ENCODE assay signal across 8 cellular contexts in the genomic region with DNA sequence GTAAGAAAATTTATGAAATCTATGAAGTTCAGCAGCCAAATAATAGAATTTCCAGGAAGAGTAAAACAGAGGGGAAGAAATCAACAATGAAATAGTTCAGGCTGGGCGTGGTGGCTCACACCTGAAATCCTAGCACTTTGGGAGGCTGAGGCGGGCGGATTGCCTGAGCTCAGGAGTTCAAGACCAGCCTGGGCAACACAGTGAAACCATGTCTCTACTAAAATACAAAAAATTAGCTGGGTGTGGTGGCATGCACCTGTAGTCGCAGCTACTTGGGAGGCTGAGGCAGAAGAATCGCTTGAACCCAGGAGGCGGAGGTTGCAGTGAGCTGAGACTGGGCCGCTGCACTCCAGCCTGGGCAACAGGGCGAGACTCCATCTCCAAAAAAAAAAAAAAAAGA.
DNase-seq lines count a peak whose midpoint lies in the region; ATAC-seq, FAIRE-seq and TF ChIP-seq lines count a peak whose summit lies in the region.
"Not testable (repeated sequence)": the region's sequence is repeated elsewhere in the genome, so short reads cannot be mapped to it uniquely, and the experiment has no call there.

No MANE protein-coding gene starts in this region.

- not testable (repeated sequence) for H3K36me3 ChIP-seq in CD8-positive, alpha-beta T cell (ENCODE audit: insufficient read depth, low read length); GM12878 (ENCODE audit: control insufficient read depth in 2 of 2, insufficient read depth in 2 of 2, low read length in 1 of 2); hepatocyte (replicated peaks; ENCODE audit: insufficient read depth, low read depth); testis (ENCODE audit: low read depth, missing control alignments)

- peaks cover 30% of the 10 kb centered on the region for H3K9me3 Mint-ChIP-seq in CD8-positive, alpha-beta T cell
- H3K9me3 Mint-ChIP-seq in IgD-negative memory B cell = peaks cover 14 to 29% (median 26%) of the 10 kb centered on the region in 3 donors
- peaks cover 37% of the 10 kb centered on the region for H3K9me3 Mint-ChIP-seq in activated T-cell treated with anti-CD3 and anti-CD28 coated beads, Interleukin-2, amount 50 U/mL, for 4 hours
- peaks cover 14% of the 10 kb centered on the region for H3K9me3 Mint-ChIP-seq in natural killer cell treated with Interleukin-12 subunit alpha and Interleukin-12 subunit beta and Interleukin-15 and Interleukin-18, amount 100 ng/mL, for 72 hours

- H3K4me2 ChIP-seq in GM12878 (ENCODE audit: control insufficient read depth, insufficient read depth) = 0 out of 2 replicates have a peak overlapping the region, but pooled peaks have one; percentile 5
- H3K4me2 ChIP-seq in hepatocyte = not testable (repeated sequence)

- ATAC-seq in CD8-positive, alpha-beta T cell; T-helper 17 cell; activated T-cell treated with anti-CD3 and anti-CD28 coated beads, Interleukin-2, amount 50 U/mL, for 4 hours; natural killer cell treated with Interleukin-12 subunit alpha and Interleukin-12 subunit beta and Interleukin-15 and Interleukin-18, amount 100 ng/mL, for 72 hours: not testable (repeated sequence)
- ATAC-seq in GM12878 = peak; percentile 3; the same call in 1 of the 3 replicates

- not testable (repeated sequence) for H4K20me1 ChIP-seq in GM12878 (ENCODE audit: control insufficient read depth, insufficient read depth); hepatocyte (ENCODE audit: insufficient read depth, poor library complexity, severe bottlenecking)

- not testable (repeated sequence) for TF ChIP-seq RAD21 in GM12878 (IDR thresholded peaks at IDR 0.05; ENCODE audit: insufficient read depth, low read depth, low read length)

- H3K9me3 ChIP-seq in CD8-positive, alpha-beta T cell (ENCODE audit: low read length) = peaks cover 12% of the 10 kb centered on the region
- not testable (repeated sequence) for H3K9me3 ChIP-seq in T-helper 17 cell (ENCODE audit: control insufficient read depth, low read length, poor library complexity, severe bottlenecking); hepatocyte (ENCODE audit: low read depth); testis
- peaks cover 38% of the 10 kb centered on the region for H3K9me3 ChIP-seq in GM12878 (replicated peaks; ENCODE audit: control insufficient read depth, insufficient read depth, low read length)

- not testable (repeated sequence) for H2AFZ ChIP-seq in GM12878 (ENCODE audit: control insufficient read depth, low read depth, low read length)
- H2AFZ ChIP-seq in hepatocyte = peak overlapping the region; percentile 25

- peak overlapping the region; percentile 96 for H3K27ac Mint-ChIP-seq in CD8-positive, alpha-beta T cell
- H3K27ac Mint-ChIP-seq in IgD-negative memory B cell (peak overlapping the region; percentile 95 to 99 (median 96)), T-helper 17 cell (peak overlapping the region; percentile 72)
- peak overlapping the region; percentile 98 to 99 for H3K27ac Mint-ChIP-seq in natural killer cell treated with Interleukin-12 subunit alpha and Interleukin-12 subunit beta and Interleukin-15 and Interleukin-18, amount 100 ng/mL, for 72 hours

- CTCF ChIA-PET in CD8-positive, alpha-beta T cell (lab: Charles Lee) = interaction anchor here (1.8 to 2.1 kb wide), 3 partner anchors 61 to 238 kb away, joined by 4 to 15 read pairs (median 5); partner anchors contain the start of genes ETFBKMT and RESF1
- CTCF ChIA-PET in GM12878 (lab: Yijun Ruan, JAX) = interaction anchor here (1.2 to 2.4 kb wide), 3 partner anchors 14 to 153 kb away, joined by 3 to 7 read pairs (median 3); no protein-coding TSS in a partner anchor

- H3K27me3 ChIP-seq in CD8-positive, alpha-beta T cell (ENCODE audit: insufficient read depth, low read length); GM12878 (replicated peaks in 1 of 2; ENCODE audit: control insufficient read depth in 2 of 2, insufficient read depth in 2 of 2, low read length in 1 of 2); hepatocyte; testis: not testable (repeated sequence)

- WGBS in GM12878 (ENCODE audit: insufficient coverage, insufficient replicate concordance, low lambda C conversion rate, missing lambda C conversion rate) = 0% methylated on average over 8 of the region's 8 CpGs
- 98% methylated on average over 7 of the region's 8 CpGs for WGBS in hepatocyte (ENCODE audit: low lambda C conversion rate, missing lambda C conversion rate)
- 76 to 86% methylated on average over 8 of the region's 8 CpGs for WGBS in testis, 2 donors

- BruUV-seq in GM12878 (replicated peaks; lab: Mats Ljungman, UMichigan) = TSS peak; percentile 91

- TF ChIP-seq EP300 in GM12878 (IDR thresholded peaks at IDR 0.05; ENCODE audit: borderline replicate concordance in 1 of 2, control insufficient read depth in 1 of 2, low read depth in 2 of 2, low read length in 2 of 2) = not testable (repeated sequence)

- peaks cover 47% of the 10 kb centered on the region for H3K36me3 Mint-ChIP-seq in CD8-positive, alpha-beta T cell
- H3K36me3 Mint-ChIP-seq in IgD-negative memory B cell = peaks cover 14% of the 10 kb centered on the region
- not testable (repeated sequence) for H3K36me3 Mint-ChIP-seq in T-helper 17 cell (ENCODE audit: low read depth)
- peaks cover 19% of the 10 kb centered on the region for H3K36me3 Mint-ChIP-seq in activated T-cell treated with anti-CD3 and anti-CD28 coated beads, Interleukin-2, amount 50 U/mL, for 4 hours (ENCODE audit: insufficient read depth)
- peaks cover 63% of the 10 kb centered on the region for H3K36me3 Mint-ChIP-seq in natural killer cell treated with Interleukin-12 subunit alpha and Interleukin-12 subunit beta and Interleukin-15 and Interleukin-18, amount 100 ng/mL, for 72 hours

- in situ Hi-C loops in GM12878 (cut with MboI) = not testable (repeated sequence)

- not testable (repeated sequence) for H3K27me3 Mint-ChIP-seq in CD8-positive, alpha-beta T cell (ENCODE audit: low read depth); IgD-negative memory B cell; T-helper 17 cell; activated T-cell treated with anti-CD3 and anti-CD28 coated beads, Interleukin-2, amount 50 U/mL, for 4 hours (ENCODE audit: low read depth); natural killer cell treated with Interleukin-12 subunit alpha and Interleukin-12 subunit beta and Interleukin-15 and Interleukin-18, amount 100 ng/mL, for 72 hours

- SMC1A ChIA-PET in GM12878 (lab: Charles Lee; ENCODE audit: uncharacterized antibody, unreplicated experiment) = interaction anchor here (0.7 to 4.4 kb wide), 8 partner anchors 11 to 214 kb away, joined by 3 to 25 read pairs (median 4); no protein-coding TSS in a partner anchor

- not testable (repeated sequence) for TF ChIP-seq CTCF in CD8-positive, alpha-beta T cell (IDR thresholded peaks at IDR 0.05); GM12878 (IDR thresholded peaks at IDR 0.05 in 2 of 3, conservative IDR thresholded peaks at IDR 0.05 in 1 of 3; ENCODE audit: control insufficient read depth in 2 of 3, extremely low read depth in 1 of 3, insufficient read depth in 1 of 3, low read depth in 3 of 3, low read length in 3 of 3); hepatocyte (IDR thresholded peaks at IDR 0.05; ENCODE audit: poor library complexity); testis (IDR thresholded peaks at IDR 0.05)

- peak in 1 of 7 experiments; percentile 22 for DNase-seq in CD8-positive, alpha-beta T cell
- not testable (repeated sequence) for DNase-seq in T-helper 17 cell; activated T-cell treated with anti-CD3 and anti-CD28 coated beads, Interleukin-2, amount 50 U/mL, for 4 hours; GM12878 (ENCODE audit: low read depth, low spot score); hepatocyte (ENCODE audit: low spot score); natural killer cell treated with Interleukin-12 subunit alpha and Interleukin-12 subunit beta and Interleukin-15 and Interleukin-18, amount 100 ng/mL, for 72 hours (ENCODE audit: low spot score); testis

- POLR2A ChIA-PET in CD8-positive, alpha-beta T cell (lab: Charles Lee) = interaction anchor here (0.7 to 3.2 kb wide), 12 partner anchors 21 to 199 kb away, joined by 3 to 56 read pairs (median 4); partner anchors contain the start of genes AMN1 and RESF1
- POLR2A ChIA-PET in GM12878 (lab: Charles Lee) = interaction anchor here (0.7 to 1.2 kb wide), 2 partner anchors 49 to 148 kb away, joined by 3 to 5 read pairs; no protein-coding TSS in a partner anchor

- TF ChIP-seq POLR2A in GM12878 (IDR thresholded peaks at IDR 0.05; ENCODE audit: low read depth, low read length); testis (IDR thresholded peaks at IDR 0.05): not testable (repeated sequence)

- not testable (repeated sequence) for H3K9me2 ChIP-seq in hepatocyte (replicated peaks; ENCODE audit: insufficient read depth)

- FAIRE-seq in GM12878 (lab: Jason Lieb, UNC) = not testable (repeated sequence)

- H3K9ac ChIP-seq in GM12878 (ENCODE audit: control insufficient read depth, insufficient read depth, low read length) = peak overlapping the region; percentile 50

- not testable (repeated sequence) for H3K4me3 ChIP-seq in CD8-positive, alpha-beta T cell (ENCODE audit: low read depth, low read length); GM12878; testis
- H3K4me3 ChIP-seq in hepatocyte = peak overlapping the region; percentile 1

- H3K4me3 Mint-ChIP-seq in CD8-positive, alpha-beta T cell = peak overlapping the region; percentile 56
- H3K4me3 Mint-ChIP-seq in IgD-negative memory B cell (peak overlapping the region; percentile 75 to 91 (median 84)), T-helper 17 cell (peak overlapping the region; percentile 19)
- peak overlapping the region; percentile 68 for H3K4me3 Mint-ChIP-seq in activated T-cell treated with anti-CD3 and anti-CD28 coated beads, Interleukin-2, amount 50 U/mL, for 4 hours
- peak overlapping the region; percentile 90 for H3K4me3 Mint-ChIP-seq in natural killer cell treated with Interleukin-12 subunit alpha and Interleukin-12 subunit beta and Interleukin-15 and Interleukin-18, amount 100 ng/mL, for 72 hours

- peaks cover 50% of the 10 kb centered on the region for H3K4me1 Mint-ChIP-seq in CD8-positive, alpha-beta T cell (ENCODE audit: low read depth)
- H3K4me1 Mint-ChIP-seq in IgD-negative memory B cell (peaks cover 32 to 34% (median 32%) of the 10 kb centered on the region in 3 donors), T-helper 17 cell (peaks cover 12% of the 10 kb centered on the region)
- H3K4me1 Mint-ChIP-seq in activated T-cell treated with anti-CD3 and anti-CD28 coated beads, Interleukin-2, amount 50 U/mL, for 4 hours (ENCODE audit: low read depth) = peaks cover 62% of the 10 kb centered on the region
- peaks cover 58 to 68% of the 10 kb centered on the region in 2 donors for H3K4me1 Mint-ChIP-seq in natural killer cell treated with Interleukin-12 subunit alpha and Interleukin-12 subunit beta and Interleukin-15 and Interleukin-18, amount 100 ng/mL, for 72 hours (ENCODE audit: low read depth in 2 of 2)

- RAD21 ChIA-PET in GM12878 (lab: Charles Lee; ENCODE audit: unreplicated experiment) = interaction anchor here (1.0 to 3.4 kb wide), 4 partner anchors 63 to 214 kb away, joined by 3 to 19 read pairs (median 9); partner anchors contain the start of gene RESF1

- H3K79me2 ChIP-seq in GM12878 (ENCODE audit: control insufficient read depth, insufficient read depth, low read length); hepatocyte: not testable (repeated sequence)

- H3K4me1 ChIP-seq in CD8-positive, alpha-beta T cell (ENCODE audit: insufficient read depth, low read length) = peaks cover 65% of the 10 kb centered on the region
- H3K4me1 ChIP-seq in GM12878 (ENCODE audit: control insufficient read depth, insufficient read depth, low read length) = peaks cover 21% of the 10 kb centered on the region
- H3K4me1 ChIP-seq in hepatocyte (ENCODE audit: insufficient read depth) = not testable (repeated sequence)
- H3K4me1 ChIP-seq in testis = peaks cover 17% of the 10 kb centered on the region

- intact Hi-C loops in CD8-positive, alpha-beta T cell (cut with DNase I, micrococcal nuclease) = loop anchor here (2.0 to 10.0 kb wide), 8 partner anchors 22 to 240 kb away; partner anchors contain the start of genes AMN1 (in 1 of the 2), ETFBKMT (in 1 of the 2) and RESF1 (in 1 of the 2)
- intact Hi-C loops in GM12878 (cut with micrococcal nuclease; ENCODE audit: unreplicated experiment) = loop anchor here (2.0 to 10.0 kb wide), 4 partner anchors 86 to 215 kb away; partner anchors contain the start of gene AMN1
- intact Hi-C loops in testis (cut with DNase I; ENCODE audit: low total_unique reads) = not testable (repeated sequence)

- peak overlapping the region; percentile 52 for H3K27ac ChIP-seq in CD8-positive, alpha-beta T cell (ENCODE audit: low read depth, low read length)
- H3K27ac ChIP-seq in GM12878 (ENCODE audit: control insufficient read depth, insufficient read depth) = peak overlapping the region; percentile 98
- peak overlapping the region; percentile 69 for H3K27ac ChIP-seq in hepatocyte
- H3K27ac ChIP-seq in testis = peak overlapping the region; percentile 57 to 88

Comparison
In these comparisons a context has a peak if more than half of its experiments do, and no peak if none do; other contexts are left out.
1. H3K4me3 Mint-ChIP-seq: peak in every context shown above with its lines; median percentile 90 in natural killer cell treated with Interleukin-12 subunit alpha and Interleukin-12 subunit beta and Interleukin-15 and Interleukin-18, amount 100 ng/mL, for 72 hours; 84 in IgD-negative memory B cell; 68 in activated T-cell treated with anti-CD3 and anti-CD28 coated beads, Interleukin-2, amount 50 U/mL, for 4 hours; 56 in CD8-positive, alpha-beta T cell; 19 in T-helper 17 cell.